Comparison of ENCODE assay signal across 1 cellular context in the genomic region with DNA sequence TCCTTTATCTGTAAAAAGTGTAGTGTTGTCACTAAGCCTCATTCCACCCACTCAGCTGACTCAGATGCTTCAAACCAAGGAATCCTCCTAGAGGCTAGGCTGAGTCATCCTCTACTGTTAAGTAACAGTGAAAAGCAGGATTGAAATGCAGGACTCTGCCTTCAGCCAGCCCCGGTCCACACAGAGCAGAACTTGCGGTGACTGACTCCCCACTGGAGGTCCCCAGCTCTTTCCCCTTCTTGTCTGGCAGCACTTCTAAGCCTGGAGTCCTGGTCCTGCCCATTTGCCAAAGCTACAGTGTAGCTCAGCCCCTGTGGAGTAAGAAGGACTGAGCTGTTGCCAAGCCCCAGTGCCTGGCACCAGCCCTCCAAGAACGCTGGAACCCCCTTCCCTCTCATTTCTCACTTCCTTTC.
TF ChIP-seq lines count a peak whose summit lies in the region.

No MANE protein-coding gene starts in this region.

TF ChIP-seq in HepG2, 621 proteins besides CTCF, POLR2A, EP300 and RAD21:
- TF ChIP-seq FOSL2 (CRISPR knock-in tag; IDR thresholded peaks at IDR 0.05) (peak; percentile 75), SOX5 (CRISPR knock-in tag; IDR thresholded peaks at IDR 0.05; ENCODE audit: borderline replicate concordance) (no peak)
